In genomic region chr13:110705356-110705825, GRCh38 we compare ENCODE assay signal across 8 cellular contexts. TPM values are rescaled to one million over a fixed set of nuclear protein-coding genes. Genes with fewer than 3 reads are reported as not detected.
DNase-seq lines count a peak whose midpoint lies in the region; ATAC-seq and TF ChIP-seq lines count a peak whose summit lies in the region.

No MANE protein-coding gene starts in this region.

- intact Hi-C loops in CD4-positive, alpha-beta T cell (cut with DNase I, micrococcal nuclease) = loop anchor here (1.0 to 10.0 kb wide), 4 partner anchors 114 to 1882 kb away; partner anchors contain the start of gene TUBGCP3 (in 1 of the 2)

- peak overlapping the region; percentile 35 for H3K27ac ChIP-seq in CD4-positive, alpha-beta T cell (ENCODE audit: low read depth, low read length)
- H3K27ac ChIP-seq in ectodermal cell (ENCODE audit: insufficient read depth, low read depth, low read length, poor library complexity, severe bottlenecking) (no peak overlapping the region), neural cell (ENCODE audit: low read length) (peak overlapping the region; percentile 63)

- 11 to 14% methylated on average over 11 of the region's 12 CpGs for WGBS in ectodermal cell, 2 experiments

- no peaks in the 10 kb centered on the region for H3K9me3 Mint-ChIP-seq in CD4-positive, alpha-beta T cell

- H3K27ac Mint-ChIP-seq in CD4-positive, alpha-beta T cell = peak overlapping the region; percentile 91

- no peaks in the 10 kb centered on the region for H3K9me3 ChIP-seq in CD4-positive, alpha-beta T cell (ENCODE audit: control insufficient read depth, low read length)
- H3K9me3 ChIP-seq in ectodermal cell (ENCODE audit: control insufficient read depth, low read length) (no peaks in the 10 kb centered on the region), neural cell (ENCODE audit: low read length) (no peaks in the 10 kb centered on the region)

- peak overlapping the region; percentile 56 for H2AFZ ChIP-seq in neural cell (ENCODE audit: low read depth, low read length)

- H3K79me2 ChIP-seq in neural cell (replicated peaks; ENCODE audit: insufficient read depth, low read length) = peaks cover 23% of the 10 kb centered on the region

- peak overlapping the region; percentile 94 for H3K4me3 Mint-ChIP-seq in CD4-positive, alpha-beta T cell

- H3F3A ChIP-seq in neural cell (ENCODE audit: insufficient read depth, low read length, poor library complexity, severe bottlenecking) = no peaks in the 10 kb centered on the region

- no peaks in the 10 kb centered on the region for H4K20me1 ChIP-seq in neural cell (ENCODE audit: insufficient read depth)

- TF ChIP-seq EP300 in neural cell (conservative IDR thresholded peaks at IDR 0.05; ENCODE audit: poor library complexity, severe bottlenecking) = no peak

- no peak for TF ChIP-seq CTCF in CD4-positive, alpha-beta T cell (IDR thresholded peaks at IDR 0.05)
- no peak for TF ChIP-seq CTCF in neural cell (IDR thresholded peaks at IDR 0.05; ENCODE audit: poor library complexity, severe bottlenecking)

- H3K36me3 Mint-ChIP-seq in CD4-positive, alpha-beta T cell (ENCODE audit: low read depth) = peaks cover 42% of the 10 kb centered on the region

- ATAC-seq in CD4-positive, alpha-beta T cell (ENCODE audit: poor library complexity) = no peak
- ATAC-seq in HG03521 (IDR thresholded peaks at IDR 0.05; ENCODE audit: unreplicated experiment) (no peak), GM19455 (IDR thresholded peaks at IDR 0.05; ENCODE audit: unreplicated experiment) (no peak)

- peaks cover 17% of the 10 kb centered on the region for H3K4me1 ChIP-seq in ectodermal cell (ENCODE audit: control insufficient read depth, insufficient read depth, low read length)

- DNase-seq in CD4-positive, alpha-beta T cell = no peak
- DNase-seq in NCI-H69 (lab: John Stamatoyannopoulos, UW) = peak; percentile 53
- no peak for DNase-seq in AG08395 (ENCODE audit: low spot score)
- no peak for DNase-seq in activated CD4-positive, alpha-beta T cell treated with anti-CD3 and anti-CD28 coated beads, Interleukin-2, amount 50 U/mL, for 1 hour

- H3K27me3 ChIP-seq in CD4-positive, alpha-beta T cell (ENCODE audit: control insufficient read depth, insufficient read depth, low read length) = no peaks in the 10 kb centered on the region
- no peaks in the 10 kb centered on the region for H3K27me3 ChIP-seq in ectodermal cell (ENCODE audit: control insufficient read depth, insufficient read depth, low read length, poor library complexity, severe bottlenecking)
- no peaks in the 10 kb centered on the region for H3K27me3 ChIP-seq in neural cell (ENCODE audit: insufficient read depth, low read depth, low read length)

- H3K9me2 ChIP-seq in neural cell (ENCODE audit: insufficient read depth, low read length) = no peaks in the 10 kb centered on the region

- POLR2A ChIA-PET in CD4-positive, alpha-beta T cell (lab: Charles Lee) = interaction anchor here (1.9 to 4.1 kb wide), 2 partner anchors 9 to 11 kb away, joined by 6 to 55 read pairs; partner anchors contain the start of gene ING1

- peak overlapping the region; percentile 79 for H3K9ac ChIP-seq in neural cell (ENCODE audit: low read length)

- H3K4me2 ChIP-seq in neural cell (ENCODE audit: low read length) = peak overlapping the region; percentile 71

- peak overlapping the region; percentile 88 for H3K4me3 ChIP-seq in ectodermal cell (ENCODE audit: insufficient read depth, low read depth, low read length)
- H3K4me3 ChIP-seq in neural cell (ENCODE audit: low read length) = peak overlapping the region; percentile 85

- TF ChIP-seq RAD21 in neural cell (conservative IDR thresholded peaks at IDR 0.05) = no peak

- peaks cover 46% of the 10 kb centered on the region for H3K4me1 Mint-ChIP-seq in CD4-positive, alpha-beta T cell (ENCODE audit: low read depth)

- H3K36me3 ChIP-seq in ectodermal cell (ENCODE audit: control insufficient read depth, insufficient read depth, low read length) = peaks cover 6% of the 10 kb centered on the region
- no peaks in the 10 kb centered on the region for H3K36me3 ChIP-seq in neural cell (ENCODE audit: insufficient read depth, low read length)

- CTCF ChIA-PET in CD4-positive, alpha-beta T cell (lab: Charles Lee) = no interaction called here

- H3K27me3 Mint-ChIP-seq in CD4-positive, alpha-beta T cell = no peaks in the 10 kb centered on the region

TF ChIP-seq in neural cell, 6 proteins besides CTCF, POLR2A, EP300 and RAD21:
- TF ChIP-seq TAF1 (IDR thresholded peaks at IDR 0.05; ENCODE audit: low read depth) (no peak), EZH2 (IDR thresholded peaks at IDR 0.05; ENCODE audit: borderline replicate concordance, insufficient read depth, low read length, poor library complexity, severe bottlenecking) (no peak), MXI1 (conservative IDR thresholded peaks at IDR 0.05; ENCODE audit: poor library complexity, severe bottlenecking) (no peak), SMC3 (conservative IDR thresholded peaks at IDR 0.05; ENCODE audit: poor library complexity) (no peak), POLR2AphosphoS5 (IDR thresholded peaks at IDR 0.05) (no peak)
- TF ChIP-seq, protein P1, sequence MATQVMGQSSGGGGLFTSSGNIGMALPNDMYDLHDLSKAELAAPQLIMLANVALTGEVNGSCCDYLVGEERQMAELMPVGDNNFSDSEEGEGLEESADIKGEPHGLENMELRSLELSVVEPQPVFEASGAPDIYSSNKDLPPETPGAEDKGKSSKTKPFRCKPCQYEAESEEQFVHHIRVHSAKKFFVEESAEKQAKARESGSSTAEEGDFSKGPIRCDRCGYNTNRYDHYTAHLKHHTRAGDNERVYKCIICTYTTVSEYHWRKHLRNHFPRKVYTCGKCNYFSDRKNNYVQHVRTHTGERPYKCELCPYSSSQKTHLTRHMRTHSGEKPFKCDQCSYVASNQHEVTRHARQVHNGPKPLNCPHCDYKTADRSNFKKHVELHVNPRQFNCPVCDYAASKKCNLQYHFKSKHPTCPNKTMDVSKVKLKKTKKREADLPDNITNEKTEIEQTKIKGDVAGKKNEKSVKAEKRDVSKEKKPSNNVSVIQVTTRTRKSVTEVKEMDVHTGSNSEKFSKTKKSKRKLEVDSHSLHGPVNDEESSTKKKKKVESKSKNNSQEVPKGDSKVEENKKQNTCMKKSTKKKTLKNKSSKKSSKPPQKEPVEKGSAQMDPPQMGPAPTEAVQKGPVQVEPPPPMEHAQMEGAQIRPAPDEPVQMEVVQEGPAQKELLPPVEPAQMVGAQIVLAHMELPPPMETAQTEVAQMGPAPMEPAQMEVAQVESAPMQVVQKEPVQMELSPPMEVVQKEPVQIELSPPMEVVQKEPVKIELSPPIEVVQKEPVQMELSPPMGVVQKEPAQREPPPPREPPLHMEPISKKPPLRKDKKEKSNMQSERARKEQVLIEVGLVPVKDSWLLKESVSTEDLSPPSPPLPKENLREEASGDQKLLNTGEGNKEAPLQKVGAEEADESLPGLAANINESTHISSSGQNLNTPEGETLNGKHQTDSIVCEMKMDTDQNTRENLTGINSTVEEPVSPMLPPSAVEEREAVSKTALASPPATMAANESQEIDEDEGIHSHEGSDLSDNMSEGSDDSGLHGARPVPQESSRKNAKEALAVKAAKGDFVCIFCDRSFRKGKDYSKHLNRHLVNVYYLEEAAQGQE (IDR thresholded peaks at IDR 0.05; ENCODE audit: borderline replicate concordance) = no peak

RNA-seq across cellular contexts. Expression of gene CARS2, which starts 0.5 kb away (rescaled TPM):
- total RNA-seq in CD4-positive, alpha-beta T cell = 10 to 100 TPM; 50.2 to 56.5 TPM
- 48.1 TPM for polyA plus RNA-seq in ectodermal cell (2013, experiment 1 of 4)
- 51.3 TPM for polyA plus RNA-seq in ectodermal cell (2013, experiment 2 of 4)
- polyA plus RNA-seq in ectodermal cell (2013, experiment 3 of 4) = 40.8 TPM
- 40.6 TPM for polyA plus RNA-seq in ectodermal cell (2013, experiment 4 of 4)
- polyA plus RNA-seq in neural cell = 92.2 and 93.1 TPM in 2 replicates
- 47.0 and 49.4 TPM in 2 replicates for polyA minus RNA-seq in neural cell

RNA-seq across cellular contexts. Expression of gene ING1, which starts 8.1 kb away (rescaled TPM):
- total RNA-seq in CD4-positive, alpha-beta T cell = 10 to 100 TPM; 14.6 to 16.2 TPM
- 29.8 TPM for polyA plus RNA-seq in ectodermal cell (2013, experiment 1 of 4)
- polyA plus RNA-seq in ectodermal cell (2013, experiment 2 of 4) = 24.4 TPM
- 25.4 TPM for polyA plus RNA-seq in ectodermal cell (2013, experiment 3 of 4)
- 23.8 TPM for polyA plus RNA-seq in ectodermal cell (2013, experiment 4 of 4)
- polyA plus RNA-seq in neural cell = 23.2 and 28.5 TPM in 2 replicates
- polyA minus RNA-seq in neural cell = 35.3 and 39.5 TPM in 2 replicates
